In the genomic region with DNA sequence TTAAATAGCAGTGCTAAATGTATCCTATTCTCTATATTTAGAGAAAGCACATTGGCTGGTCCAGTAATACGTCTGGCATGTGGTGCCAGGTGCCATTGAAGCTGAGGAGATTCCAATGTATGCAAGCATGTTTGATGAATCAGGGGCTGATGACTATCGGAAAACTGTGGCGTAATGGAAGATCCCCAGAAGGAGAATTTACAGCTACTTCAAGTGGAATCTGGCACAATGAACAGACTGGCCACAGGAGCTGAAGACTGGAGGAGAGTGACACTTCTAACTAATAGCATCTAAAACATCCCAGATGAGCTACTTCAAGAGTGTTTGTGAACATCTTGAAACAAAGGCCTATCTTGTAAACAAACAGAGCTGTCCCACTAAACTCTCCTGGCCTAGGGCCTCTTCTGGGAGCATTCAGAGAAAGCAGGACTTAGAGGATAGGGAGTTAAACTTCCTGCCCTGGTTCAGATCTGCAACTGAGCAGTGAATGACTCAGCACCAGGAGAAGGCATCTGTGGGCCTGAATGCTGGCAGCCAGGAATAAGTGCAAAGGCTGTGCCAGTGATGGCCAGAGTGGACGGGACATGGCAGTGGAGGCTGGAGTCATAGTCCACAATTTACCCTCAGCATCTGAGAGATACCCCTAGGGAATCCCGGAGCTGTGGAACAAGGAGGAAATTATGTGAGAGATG, we compare ENCODE assay signal across 12 cellular contexts. TPM values are rescaled to one million over a fixed set of nuclear protein-coding genes. Genes with fewer than 3 reads are reported as not detected.
DNase-seq lines count a peak whose midpoint lies in the region; TF ChIP-seq lines count a peak whose summit lies in the region.
"Had no signal": no experiment of that assay in that cellular context is flagged by ENCODE, and none has a peak within 500 bp of the region (broad histone marks: within the 10 kb centered on the region; RNA-seq: fewer than 3 reads in every experiment).

No MANE protein-coding gene starts in this region.

- POLR2A ChIA-PET in AG04449 (lab: Yijun Ruan, JAX), result no interaction called here
- POLR2A ChIA-PET in GM10248 (lab: Yijun Ruan, JAX), result no interaction called here

- H3K4me3 ChIP-seq in AG04449 (ENCODE audit: low read depth, low read length) (no peak overlapping the region), ascending aorta (no peak overlapping the region), HAP-1 (no peak overlapping the region)

- TF ChIP-seq CTCF in AG04449 (IDR thresholded peaks at IDR 0.05; ENCODE audit: insufficient read depth, low read length, missing control alignments) (no peak), ascending aorta (IDR thresholded peaks at IDR 0.05) (no peak), GM10248 (IDR thresholded peaks at IDR 0.05; ENCODE audit: control extremely low read depth, extremely low read depth, low read depth, missing control alignments) (no peak)

- CTCF ChIA-PET in AG04449 (lab: Yijun Ruan, JAX), result interaction anchor here (0.8 to 3.6 kb wide), 4 partner anchors 8 to 102 kb away, joined by 3 to 16 read pairs (median 4); no protein-coding TSS in a partner anchor
- CTCF ChIA-PET in GM10248 (lab: Yijun Ruan, JAX), result interaction anchor here (1.2 to 1.4 kb wide), 2 partner anchors 9 to 10 kb away, joined by 3 read pairs; no protein-coding TSS in a partner anchor

- peak overlapping the region; percentile 90 to 92 for H3K27ac ChIP-seq in ascending aorta
- H3K27ac ChIP-seq: neutrophil had no signal

- peaks cover 0 to 26% of the 10 kb centered on the region in 2 donors for H3K4me1 ChIP-seq in ascending aorta
- no peaks in the 10 kb centered on the region for H3K4me1 ChIP-seq in HAP-1

- H3K27me3 ChIP-seq in ascending aorta (no peaks in the 10 kb centered on the region), HAP-1 (ENCODE audit: low read depth) (no peaks in the 10 kb centered on the region)

- DNase-seq in AG04449 (ENCODE audit: low read depth, low spot score) (peak; percentile 98), HK-2 (ENCODE audit: unreplicated experiment) (peak; percentile 23), ascending aorta (ENCODE audit: low spot score in 2 of 2) (peak; percentile 52 to 92), iris pigment epithelial cell (ENCODE audit: low read depth) (peak; percentile 99), GM10248 (ENCODE audit: extremely low spot score) (no peak), HAP-1 (ENCODE audit: low spot score in 2 of 2) (no peak)
- DNase-seq in activated CD8-positive, alpha-beta memory T cell treated with anti-CD3 and anti-CD28 coated beads, Interleukin-2, amount 50 U/mL, for 48 hours, result no peak
- no peak for DNase-seq in activated naive CD4-positive, alpha-beta T cell (lab: John Stamatoyannopoulos, UW)
- DNase-seq: activated CD8-positive, alpha-beta T cell treated with anti-CD3 and anti-CD28 coated beads for 36 hours; NCI-H1694 treated with DMSO at 0.1 percent for 48 hours; SIG-M5 had no signal

- in situ Hi-C loops in HAP-1 (cut with MboI; ENCODE audit: low sequenced_read_pairs), result no loop called here

- H3K36me3 ChIP-seq in ascending aorta, result no peaks in the 10 kb centered on the region
- no peaks in the 10 kb centered on the region for H3K36me3 ChIP-seq in HAP-1 (replicated peaks)
- H3K36me3 ChIP-seq: neutrophil had no signal

- intact Hi-C loops in ascending aorta (cut with DNase I), result loop anchor here (1.0 to 2.0 kb wide), 5 partner anchors 11 to 88 kb away; partner anchors contain the start of gene ACTC1

- H3K9me3 ChIP-seq in ascending aorta, result no peaks in the 10 kb centered on the region
- H3K9me3 ChIP-seq in HAP-1, result no peaks in the 10 kb centered on the region
- H3K9me3 ChIP-seq: neutrophil had no signal

RNA-seq across cellular contexts. Expression of gene ACTC1, which starts 15.3 kb away (rescaled TPM):
- 30.2 TPM for total RNA-seq in ascending aorta
- total RNA-seq: activated CD8-positive, alpha-beta T cell treated with anti-CD3 and anti-CD28 coated beads for 36 hours had no signal

RNA-seq across cellular contexts. Expression of gene GJD2, which starts 55.8 kb away (rescaled TPM):
- total RNA-seq in ascending aorta, result not detected
- total RNA-seq: activated CD8-positive, alpha-beta T cell treated with anti-CD3 and anti-CD28 coated beads for 36 hours had no signal

Comparison
In these comparisons a context has a peak if more than half of its experiments do, and no peak if none do; other contexts are left out.
1. DNase-seq: peak in AG04449 (single experiment), HK-2 (single experiment), ascending aorta (2 of 2) and iris pigment epithelial cell (single experiment); none in activated CD8-positive, alpha-beta memory T cell treated with anti-CD3 and anti-CD28 coated beads, Interleukin-2, amount 50 U/mL, for 48 hours (single experiment), GM10248 (single experiment), activated naive CD4-positive, alpha-beta T cell (0 of 4) and HAP-1 (0 of 2).